In genomic region chr18:51051105-51051712, GRCh38 we compare ENCODE assay signal across 8 cellular contexts. TPM values are rescaled to one million over a fixed set of nuclear protein-coding genes. Genes with fewer than 3 reads are reported as not detected.
DNase-seq lines count a peak whose midpoint lies in the region; ATAC-seq and TF ChIP-seq lines count a peak whose summit lies in the region.

No MANE protein-coding gene starts in this region.

- TF ChIP-seq CTCF in epithelial cell of proximal tubule (conservative IDR thresholded peaks at IDR 0.05; ENCODE audit: low read depth, low read length) (peak; percentile 92), nephron (IDR thresholded peaks at IDR 0.05; ENCODE audit: unreplicated experiment in 3 of 3) (peak; percentile 73 to 84 (median 74))

- no peak for DNase-seq in activated naive CD4-positive, alpha-beta T cell treated with Interleukin-2 at 50 U/mL for 16 hours
- peak; percentile 55 for DNase-seq in M059J (ENCODE audit: low read depth)
- DNase-seq in SK-N-DZ (ENCODE audit: low spot score), result peak; percentile 43
- DNase-seq in epithelial cell of proximal tubule (ENCODE audit: low read depth), result no peak
- no peak for DNase-seq in cortex of kidney (lab: John Stamatoyannopoulos, UW)

- H3K4me1 Mint-ChIP-seq in activated naive CD4-positive, alpha-beta T cell treated with anti-CD3 and anti-CD28 coated beads, Interleukin-2, amount 50 U/mL, for 24 hours, result peaks cover 55% of the 10 kb centered on the region
- H3K4me1 Mint-ChIP-seq in nephron, result no peaks in the 10 kb centered on the region

- peaks cover 5% of the 10 kb centered on the region for H3K36me3 Mint-ChIP-seq in activated naive CD4-positive, alpha-beta T cell treated with anti-CD3 and anti-CD28 coated beads, Interleukin-2, amount 50 U/mL, for 24 hours
- peaks cover 56% of the 10 kb centered on the region for H3K36me3 Mint-ChIP-seq in nephron (ENCODE audit: low read depth)

- no peak overlapping the region for H3K4me3 Mint-ChIP-seq in activated naive CD4-positive, alpha-beta T cell treated with anti-CD3 and anti-CD28 coated beads, Interleukin-2, amount 50 U/mL, for 24 hours
- no peak overlapping the region for H3K4me3 Mint-ChIP-seq in nephron

- H3K27me3 Mint-ChIP-seq in activated naive CD4-positive, alpha-beta T cell treated with anti-CD3 and anti-CD28 coated beads, Interleukin-2, amount 50 U/mL, for 24 hours, result no peaks in the 10 kb centered on the region
- H3K27me3 Mint-ChIP-seq in nephron (ENCODE audit: low read depth), result no peaks in the 10 kb centered on the region

- ATAC-seq in GM21825 (IDR thresholded peaks at IDR 0.05; ENCODE audit: unreplicated experiment), result peak; percentile 84

- no peaks in the 10 kb centered on the region for H3K9me3 Mint-ChIP-seq in activated naive CD4-positive, alpha-beta T cell treated with anti-CD3 and anti-CD28 coated beads, Interleukin-2, amount 50 U/mL, for 24 hours
- no peaks in the 10 kb centered on the region for H3K9me3 Mint-ChIP-seq in nephron

- peak overlapping the region; percentile 53 for H3K27ac Mint-ChIP-seq in activated naive CD4-positive, alpha-beta T cell treated with anti-CD3 and anti-CD28 coated beads, Interleukin-2, amount 50 U/mL, for 24 hours
- H3K27ac Mint-ChIP-seq in nephron, result peak overlapping the region; percentile 4 to 25 (median 6)

- no peak overlapping the region for H3K4me3 ChIP-seq in epithelial cell of proximal tubule (ENCODE audit: low read depth, low read length)

RNA-seq across cellular contexts. Expression of gene SMAD4, which starts 21.2 kb away (rescaled TPM):
- total RNA-seq in M059J (2014; rRNA removed; shearing (Covaris generic)), result 73.1 and 110 TPM in 2 replicates
- 62.0 and 73.1 TPM in 2 replicates for polyA plus RNA-seq in SK-N-DZ (2014; cell fraction: cytosol; rRNA removed)
- polyA plus RNA-seq in SK-N-DZ (2014; cell fraction: nucleus; rRNA removed), result 39.8 and 45.6 TPM in 2 replicates
- total RNA-seq in epithelial cell of proximal tubule, result 72.3 and 82.6 TPM in 2 replicates

Comparison
In these comparisons a context has a peak if more than half of its experiments do, and no peak if none do; other contexts are left out.
1. DNase-seq: peak in M059J (single experiment) and SK-N-DZ (single experiment); none in activated naive CD4-positive, alpha-beta T cell treated with Interleukin-2 at 50 U/mL for 16 hours (single experiment), epithelial cell of proximal tubule (single experiment) and cortex of kidney (single experiment).